Comparison of ENCODE assay signal across 12 cellular contexts in the genomic region with DNA sequence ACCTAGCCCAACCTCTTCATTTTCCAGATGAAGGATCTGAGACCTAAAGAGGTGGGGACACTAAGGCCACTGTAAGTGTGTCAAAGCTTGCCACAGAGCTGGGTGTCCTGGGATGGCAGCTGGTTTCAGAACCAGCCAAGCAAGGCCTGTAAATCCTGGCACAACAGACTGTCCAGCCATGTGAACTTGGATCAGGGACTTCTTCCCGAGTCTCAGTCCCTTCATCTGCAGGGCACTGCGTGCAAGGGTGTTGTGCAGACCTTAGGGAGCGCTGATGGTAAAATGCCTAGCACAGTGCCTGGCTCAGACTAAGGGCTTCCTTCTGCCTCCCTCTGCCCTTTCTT.
DNase-seq lines count a peak whose midpoint lies in the region; ATAC-seq lines count a peak whose summit lies in the region.
"Had no signal": no experiment of that assay in that cellular context is flagged by ENCODE, and none has a peak within 500 bp of the region (broad histone marks: within the 10 kb centered on the region; RNA-seq: fewer than 3 reads in every experiment).

No MANE protein-coding gene starts in this region.

- intact Hi-C loops in left ventricle myocardium superior (cut with micrococcal nuclease) (no loop called here), sciatic nerve (cut with DNase I) (loop anchor here (5.0 kb wide), 1 partner anchor 1303 kb away; no protein-coding TSS in a partner anchor)

- no peak overlapping the region for H3K27ac Mint-ChIP-seq in stimulated activated naive CD8-positive, alpha-beta T cell treated with anti-CD3 and anti-CD28 coated beads, Interleukin-15, amount 100 ng/mL, for 72 hours
- H3K27ac Mint-ChIP-seq: activated T-helper 2 cell treated with anti-CD3 and anti-CD28 coated beads, Interferon-gamma antibody, Interleukin-2, Interleukin-4, amounts not matched to agents 10 μg/mL and 5 μg/mL and 100 μg/mL, durations not matched to agents 14 hours and 24 hours and 36 hours; GM23338 had no signal

- DNase-seq in stimulated activated naive CD8-positive, alpha-beta T cell treated with anti-CD3 and anti-CD28 coated beads, Interleukin-15, amount 100 ng/mL, for 72 hours, result no peak
- no peak for DNase-seq in stimulated activated naive CD8-positive, alpha-beta T cell treated with anti-CD3 and anti-CD28 coated beads, Interleukin-15, Interleukin-2, amounts not matched to agents 100 U/mL and 50 U/mL, for 24 hours
- DNase-seq in left ventricle myocardium superior (no peak), sciatic nerve (ENCODE audit: low spot score) (no peak), activated T-cell treated with anti-CD3 and anti-CD28 coated beads for 4 hours (no peak), occipital lobe (lab: John Stamatoyannopoulos, UW) (no peak), NAMALWA (ENCODE audit: low spot score) (no peak)
- DNase-seq in effector CD4-positive, alpha-beta T cell, result no peak
- DNase-seq: activated CD4-positive, alpha-beta T cell treated with anti-CD3 and anti-CD28 coated beads, Interleukin-2, amount 50 U/mL, for 1 hour; midbrain had no signal

- H3K4me1 Mint-ChIP-seq in stimulated activated naive CD8-positive, alpha-beta T cell treated with anti-CD3 and anti-CD28 coated beads, Interleukin-15, amount 100 ng/mL, for 72 hours, result no peaks in the 10 kb centered on the region

- peak; percentile 27 for ATAC-seq in stimulated activated naive CD8-positive, alpha-beta T cell treated with anti-CD3 and anti-CD28 coated beads, Interleukin-15, amount 100 ng/mL, for 72 hours
- ATAC-seq in stimulated activated naive CD8-positive, alpha-beta T cell treated with anti-CD3 and anti-CD28 coated beads, Interleukin-15, Interleukin-2, amounts not matched to agents 100 U/mL and 50 U/mL, for 24 hours, result no peak
- peak; percentile 42 for ATAC-seq in left ventricle myocardium superior
- peak; percentile 38 for ATAC-seq in sciatic nerve
- ATAC-seq: GM23338 had no signal

- peaks cover 9% of the 10 kb centered on the region for H3K27me3 Mint-ChIP-seq in stimulated activated naive CD8-positive, alpha-beta T cell treated with anti-CD3 and anti-CD28 coated beads, Interleukin-15, amount 100 ng/mL, for 72 hours

- H3K9me3 Mint-ChIP-seq in stimulated activated naive CD8-positive, alpha-beta T cell treated with anti-CD3 and anti-CD28 coated beads, Interleukin-15, amount 100 ng/mL, for 72 hours, result no peaks in the 10 kb centered on the region
- H3K9me3 Mint-ChIP-seq: activated T-helper 2 cell treated with anti-CD3 and anti-CD28 coated beads, Interferon-gamma antibody, Interleukin-2, Interleukin-4, amounts not matched to agents 10 μg/mL and 5 μg/mL and 100 μg/mL, durations not matched to agents 14 hours and 24 hours and 36 hours; GM23338 had no signal

- H3K4me3 Mint-ChIP-seq in stimulated activated naive CD8-positive, alpha-beta T cell treated with anti-CD3 and anti-CD28 coated beads, Interleukin-15, amount 100 ng/mL, for 72 hours, result no peak overlapping the region
- H3K4me3 Mint-ChIP-seq: GM23338 had no signal
